Comparison of ENCODE assay signal across 11 cellular contexts in the genomic region with DNA sequence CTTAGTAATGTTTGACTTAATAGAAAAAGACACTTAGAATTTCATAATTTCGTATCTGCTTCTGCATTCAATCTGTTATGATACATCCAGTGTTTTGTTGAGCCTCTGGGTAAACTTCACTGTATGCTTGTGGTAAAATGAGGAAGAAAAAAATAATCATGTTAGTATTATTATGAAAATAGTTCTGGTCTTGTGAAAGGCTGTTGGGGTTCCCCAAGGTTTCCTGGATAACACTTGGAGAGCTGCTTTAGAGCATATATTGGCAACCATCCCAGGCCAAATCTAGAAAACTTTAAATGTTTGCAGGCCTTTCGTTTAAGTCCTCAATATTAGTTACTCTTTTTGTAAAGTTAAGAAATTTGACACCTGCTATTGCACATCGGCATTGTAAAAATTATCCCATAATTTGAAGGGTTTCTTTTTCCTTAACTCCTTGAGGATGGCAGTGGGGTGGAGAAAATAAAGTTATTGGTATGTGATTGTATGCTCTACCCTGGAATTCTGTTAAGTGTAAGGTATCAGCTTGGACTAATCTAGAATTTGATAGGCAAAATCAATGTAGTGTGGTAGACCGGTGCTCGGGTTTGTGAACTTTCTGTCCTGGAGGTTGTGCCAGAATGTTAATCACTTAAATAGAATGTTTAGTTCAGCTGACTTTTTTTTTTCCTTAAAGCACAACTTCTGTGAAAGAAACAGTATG. TPM values are rescaled to one million over a fixed set of nuclear protein-coding genes. Genes with fewer than 3 reads are reported as not detected.
A peak's percentile ranks its signal among the peaks of the same experiment; 100 is the strongest.
DNase-seq lines count a peak whose midpoint lies in the region; ATAC-seq and FAIRE-seq lines count a peak whose summit lies in the region.
"Had no signal": no experiment of that assay in that cellular context is flagged by ENCODE, and none has a peak within 500 bp of the region (broad histone marks: within the 10 kb centered on the region; RNA-seq: fewer than 3 reads in every experiment).

No MANE protein-coding gene starts in this region.

- no peak for ATAC-seq in activated naive CD8-positive, alpha-beta T cell treated with anti-CD3 and anti-CD28 coated beads, Interleukin-2, amount 50 U/mL, for 24 hours
- no peak for ATAC-seq in central memory CD8-positive, alpha-beta T cell (replicated peaks; ENCODE audit: extremely low read depth, poor library complexity, severe bottlenecking)
- ATAC-seq in left lobe of liver (peak; percentile 60), HG03097 (IDR thresholded peaks at IDR 0.05; ENCODE audit: low FRiP score, unreplicated experiment) (no peak), HG03442 (IDR thresholded peaks at IDR 0.05; ENCODE audit: unreplicated experiment) (no peak)
- ATAC-seq: activated CD8-positive, alpha-beta T cell treated with anti-CD3 and anti-CD28 coated beads, Interleukin-2, amount 10 ng/mL, durations not matched to agents 7 days and 5 days; HCT116 had no signal

- peaks cover 62% of the 10 kb centered on the region for H3K36me3 Mint-ChIP-seq in activated naive CD8-positive, alpha-beta T cell treated with anti-CD3 and anti-CD28 coated beads, Interleukin-2, amount 50 U/mL, for 24 hours (ENCODE audit: low read depth)
- H3K36me3 Mint-ChIP-seq in activated naive CD8-positive, alpha-beta T cell treated with anti-CD3 and anti-CD28 coated beads for 36 hours, result peaks cover 45% of the 10 kb centered on the region
- H3K36me3 Mint-ChIP-seq in central memory CD8-positive, alpha-beta T cell (ENCODE audit: insufficient read depth), result peaks cover 62% of the 10 kb centered on the region

- peaks cover 34% of the 10 kb centered on the region for H3K4me1 Mint-ChIP-seq in activated naive CD8-positive, alpha-beta T cell treated with anti-CD3 and anti-CD28 coated beads, Interleukin-2, amount 50 U/mL, for 24 hours
- peaks cover 39% of the 10 kb centered on the region for H3K4me1 Mint-ChIP-seq in activated naive CD8-positive, alpha-beta T cell treated with anti-CD3 and anti-CD28 coated beads for 36 hours
- peaks cover 51% of the 10 kb centered on the region for H3K4me1 Mint-ChIP-seq in central memory CD8-positive, alpha-beta T cell

- H3K4me3 ChIP-seq in subcutaneous abdominal adipose tissue (ENCODE audit: low read depth in 1 of 5, low read length in 5 of 5), result no peak overlapping the region

- peak overlapping the region; percentile 35 for H3K27ac Mint-ChIP-seq in activated naive CD8-positive, alpha-beta T cell treated with anti-CD3 and anti-CD28 coated beads, Interleukin-2, amount 50 U/mL, for 24 hours
- H3K27ac Mint-ChIP-seq in activated naive CD8-positive, alpha-beta T cell treated with anti-CD3 and anti-CD28 coated beads for 36 hours, result no peak overlapping the region
- H3K27ac Mint-ChIP-seq in central memory CD8-positive, alpha-beta T cell (ENCODE audit: low read depth), result peak overlapping the region; percentile 51
- H3K27ac Mint-ChIP-seq: activated CD8-positive, alpha-beta T cell treated with anti-CD3 and anti-CD28 coated beads, Interleukin-2, amount 10 ng/mL, durations not matched to agents 7 days and 5 days; T-helper 1 cell treated with Interleukin-12 subunit alpha and Interleukin-12 subunit beta and Interleukin-4 antibody, amounts not matched to agents 30 μg/mL and 1 μg/mL, for 36 hours had no signal

- H3K27ac ChIP-seq in subcutaneous abdominal adipose tissue (ENCODE audit: low read depth, low read length), result peak overlapping the region; percentile 73

- H3K9me3 Mint-ChIP-seq in activated naive CD8-positive, alpha-beta T cell treated with anti-CD3 and anti-CD28 coated beads, Interleukin-2, amount 50 U/mL, for 24 hours, result no peaks in the 10 kb centered on the region
- H3K9me3 Mint-ChIP-seq in activated naive CD8-positive, alpha-beta T cell treated with anti-CD3 and anti-CD28 coated beads for 36 hours, result no peaks in the 10 kb centered on the region
- no peaks in the 10 kb centered on the region for H3K9me3 Mint-ChIP-seq in central memory CD8-positive, alpha-beta T cell
- H3K9me3 Mint-ChIP-seq: T-helper 1 cell treated with Interleukin-12 subunit alpha and Interleukin-12 subunit beta and Interleukin-4 antibody, amounts not matched to agents 30 μg/mL and 1 μg/mL, for 36 hours had no signal

- H3K27me3 ChIP-seq in subcutaneous abdominal adipose tissue (ENCODE audit: control insufficient read depth in 5 of 5, insufficient read depth in 4 of 5, low read length in 5 of 5), result no peaks in the 10 kb centered on the region

- no peaks in the 10 kb centered on the region for H3K9me3 ChIP-seq in subcutaneous abdominal adipose tissue (ENCODE audit: control insufficient read depth in 5 of 5, low read length in 5 of 5)

- peak overlapping the region in 2 of 5 donors; percentile 21 to 40 for H3K9ac ChIP-seq in subcutaneous abdominal adipose tissue (ENCODE audit: low read length in 5 of 5)

- peaks cover 25 to 52% (median 46%) of the 10 kb centered on the region in 5 donors for H3K36me3 ChIP-seq in subcutaneous abdominal adipose tissue (ENCODE audit: control insufficient read depth in 5 of 5, insufficient read depth in 5 of 5, low read length in 5 of 5)

- H3K4me1 ChIP-seq in subcutaneous abdominal adipose tissue (ENCODE audit: control insufficient read depth in 5 of 5, insufficient read depth in 5 of 5, low read length in 5 of 5), result peaks cover 4 to 29% (median 18%) of the 10 kb centered on the region in 5 donors

- no peaks in the 10 kb centered on the region for H3K27me3 Mint-ChIP-seq in activated naive CD8-positive, alpha-beta T cell treated with anti-CD3 and anti-CD28 coated beads, Interleukin-2, amount 50 U/mL, for 24 hours
- H3K27me3 Mint-ChIP-seq in activated naive CD8-positive, alpha-beta T cell treated with anti-CD3 and anti-CD28 coated beads for 36 hours, result no peaks in the 10 kb centered on the region
- no peaks in the 10 kb centered on the region for H3K27me3 Mint-ChIP-seq in central memory CD8-positive, alpha-beta T cell

- DNase-seq in activated naive CD8-positive, alpha-beta T cell treated with anti-CD3 and anti-CD28 coated beads, Interleukin-2, amount 50 U/mL, for 24 hours, result no peak
- no peak for DNase-seq in activated naive CD8-positive, alpha-beta T cell treated with anti-CD3 and anti-CD28 coated beads for 36 hours
- no peak for DNase-seq in central memory CD8-positive, alpha-beta T cell (ENCODE audit: low spot score in 2 of 2)
- DNase-seq in left lobe of liver (ENCODE audit: low spot score) (no peak), HTR-8/SVneo (ENCODE audit: insufficient read length, low spot score) (no peak)
- DNase-seq: activated CD8-positive, alpha-beta T cell treated with anti-CD3 and anti-CD28 coated beads, Interleukin-2, amount 10 ng/mL, durations not matched to agents 7 days and 5 days had no signal

- no peak for FAIRE-seq in HTR-8/SVneo (lab: Jason Lieb, UNC)

- no peak overlapping the region for H3K4me3 Mint-ChIP-seq in activated naive CD8-positive, alpha-beta T cell treated with anti-CD3 and anti-CD28 coated beads, Interleukin-2, amount 50 U/mL, for 24 hours
- no peak overlapping the region for H3K4me3 Mint-ChIP-seq in activated naive CD8-positive, alpha-beta T cell treated with anti-CD3 and anti-CD28 coated beads for 36 hours
- no peak overlapping the region for H3K4me3 Mint-ChIP-seq in central memory CD8-positive, alpha-beta T cell
- H3K4me3 Mint-ChIP-seq: activated CD8-positive, alpha-beta T cell treated with anti-CD3 and anti-CD28 coated beads, Interleukin-2, amount 10 ng/mL, durations not matched to agents 7 days and 5 days; T-helper 1 cell treated with Interleukin-12 subunit alpha and Interleukin-12 subunit beta and Interleukin-4 antibody, amounts not matched to agents 30 μg/mL and 1 μg/mL, for 36 hours had no signal

RNA-seq across cellular contexts. Expression of a gene that starts 54.5 kb away (rescaled TPM):
- total RNA-seq in activated naive CD8-positive, alpha-beta T cell treated with anti-CD3 and anti-CD28 coated beads for 36 hours, result 100 to 1,000 TPM; 123 to 126 TPM
- total RNA-seq in left lobe of liver, result 36.5 TPM
